Comparison of ENCODE assay signal across 20 cellular contexts in genomic region chr10:43958964-43959363, GRCh38.
DNase-seq lines count a peak whose midpoint lies in the region; ATAC-seq, FAIRE-seq and TF ChIP-seq lines count a peak whose summit lies in the region.
"Had no signal": no experiment of that assay in that cellular context is flagged by ENCODE, and none has a peak within 500 bp of the region (broad histone marks: within the 10 kb centered on the region; RNA-seq: fewer than 3 reads in every experiment).

No MANE protein-coding gene starts in this region.

- 92% methylated on average over 6 of the region's 6 CpGs; no CpG with 5 or more reads in 1 of the 2 experiments for WGBS in H1 (ENCODE audit: extremely low coverage in 1 of 2, insufficient coverage in 1 of 2, insufficient read length in 1 of 2, insufficient replicate concordance in 2 of 2, low coverage in 1 of 2, low lambda C conversion rate in 2 of 2, missing lambda C conversion rate in 1 of 2), 2 experiments

- H2AK5ac ChIP-seq in H1 (ENCODE audit: low read depth, low read length), result no peak overlapping the region

- no peak overlapping the region for H3K18ac ChIP-seq in H1 (ENCODE audit: extremely low read depth, low read length)

- H4K20me1 ChIP-seq in H1 (replicated peaks in 1 of 2; ENCODE audit: control insufficient read depth in 1 of 2, insufficient read depth in 2 of 2, low read length in 2 of 2), result no peaks in the 10 kb centered on the region

- no peak overlapping the region for H3K56ac ChIP-seq in H1 (replicated peaks; ENCODE audit: insufficient read length, low read depth, low read length)

- no peak overlapping the region for H3K27ac ChIP-seq in H1 (ENCODE audit: low read depth, low read length)

- no peaks in the 10 kb centered on the region for H3K9me3 ChIP-seq in H1 (ENCODE audit: insufficient read depth in 2 of 2, low read depth in 1 of 2, low read length in 1 of 2)

- no peaks in the 10 kb centered on the region for H3K79me2 ChIP-seq in H1 (ENCODE audit: control insufficient read depth in 1 of 2, insufficient read depth in 2 of 2, low read length in 2 of 2)

- TF ChIP-seq RAD21 in H1 (IDR thresholded peaks at IDR 0.05 in 1 of 2, conservative IDR thresholded peaks at IDR 0.05 in 1 of 2; ENCODE audit: low read depth in 2 of 2, low read length in 2 of 2), result no peak

- no peak overlapping the region for H4K5ac ChIP-seq in H1 (ENCODE audit: insufficient read length, low read depth, low read length)

- POLR2A ChIA-PET in H1 (lab: Charles Lee; ENCODE audit: partially characterized antibody), result no interaction called here

- H3K4me2 ChIP-seq in H1 (ENCODE audit: insufficient read depth in 1 of 2, low read depth in 2 of 2, low read length in 2 of 2), result no peak overlapping the region

- no peaks in the 10 kb centered on the region for H3K27me3 ChIP-seq in H1 (replicated peaks in 1 of 4; ENCODE audit: control insufficient read depth in 3 of 4, extremely low read depth in 1 of 4, insufficient read depth in 3 of 4, low read length in 3 of 4)

- no peaks in the 10 kb centered on the region for H3K36me3 Mint-ChIP-seq in activated T-helper 2 cell treated with anti-CD3 and anti-CD28 coated beads, Interferon-gamma antibody, Interleukin-2, Interleukin-4, amounts not matched to agents 10 μg/mL and 5 μg/mL and 100 μg/mL, durations not matched to agents 14 hours and 24 hours and 36 hours (ENCODE audit: low read depth)
- H3K36me3 Mint-ChIP-seq: CD14-positive monocyte had no signal

- no peak overlapping the region for H3K4me3 Mint-ChIP-seq in activated T-helper 2 cell treated with anti-CD3 and anti-CD28 coated beads, Interferon-gamma antibody, Interleukin-2, Interleukin-4, amounts not matched to agents 10 μg/mL and 5 μg/mL and 100 μg/mL, durations not matched to agents 14 hours and 24 hours and 36 hours (ENCODE audit: low read depth)
- H3K4me3 Mint-ChIP-seq: CD14-positive monocyte, HFFc6 had no signal

- no peak overlapping the region for H3K14ac ChIP-seq in H1 (ENCODE audit: insufficient read length)

- H2BK20ac ChIP-seq in H1 (ENCODE audit: low read length), result no peak overlapping the region

- no peak for TF ChIP-seq CTCF in H1 (IDR thresholded peaks at IDR 0.05; ENCODE audit: control extremely low read depth in 1 of 3, insufficient read depth in 1 of 3, low read depth in 1 of 3, low read length in 3 of 3)

- FAIRE-seq in H1 (lab: Jason Lieb, UNC), result no peak
- FAIRE-seq: K562, RCC 7860 had no signal

- H4K91ac ChIP-seq in H1 (replicated peaks; ENCODE audit: insufficient read length, low read length), result peak overlapping the region; percentile 26

- no peak overlapping the region for H2BK5ac ChIP-seq in H1 (ENCODE audit: low read depth, low read length)

- no peaks in the 10 kb centered on the region for H3K23me2 ChIP-seq in H1 (ENCODE audit: low read depth, low read length)

- no peak overlapping the region for H3K4ac ChIP-seq in H1 (replicated peaks; ENCODE audit: insufficient read length, low read depth, low read length)

- H3K4me3 ChIP-seq in H1 (ENCODE audit: extremely low read depth in 1 of 4, insufficient read depth in 2 of 4, low read depth in 3 of 4, low read length in 4 of 4), result no peak overlapping the region
- H3K4me3 ChIP-seq: K562 had no signal

- intact Hi-C loops in activated T-helper 2 cell treated with anti-CD3 and anti-CD28 coated beads, Interferon-gamma antibody, Interleukin-2, Interleukin-4, amounts not matched to agents 10 μg/mL and 5 μg/mL and 100 μg/mL, durations not matched to agents 14 hours and 24 hours and 36 hours (cut with micrococcal nuclease), result no loop called here

- no peak for ATAC-seq in GM19395 (IDR thresholded peaks at IDR 0.05; ENCODE audit: unreplicated experiment)
- ATAC-seq: K562, Right ventricle myocardium inferior had no signal

- H2BK12ac ChIP-seq in H1 (ENCODE audit: low read depth, low read length), result no peak overlapping the region

- CTCF ChIA-PET in H1 (lab: Charles Lee; ENCODE audit: partially characterized antibody), result no interaction called here

- H3K9me3 Mint-ChIP-seq in activated T-helper 2 cell treated with anti-CD3 and anti-CD28 coated beads, Interferon-gamma antibody, Interleukin-2, Interleukin-4, amounts not matched to agents 10 μg/mL and 5 μg/mL and 100 μg/mL, durations not matched to agents 14 hours and 24 hours and 36 hours, result no peaks in the 10 kb centered on the region
- H3K9me3 Mint-ChIP-seq: HFFc6 had no signal

- H3K23ac ChIP-seq in H1 (ENCODE audit: insufficient read length), result no peak overlapping the region

- H2BK120ac ChIP-seq in H1 (replicated peaks; ENCODE audit: low read depth, low read length), result no peak overlapping the region

- TF ChIP-seq EP300 in H1 (IDR thresholded peaks at IDR 0.05; ENCODE audit: borderline replicate concordance in 1 of 2, low read depth in 2 of 2, low read length in 2 of 2), result no peak

- H4K8ac ChIP-seq in H1 (ENCODE audit: extremely low read depth, insufficient read depth, low read length), result no peak overlapping the region

- peak; percentile 4 for DNase-seq in activated T-helper 2 cell treated with anti-CD3 and anti-CD28 coated beads, Interferon-gamma antibody, Interleukin-2, Interleukin-4, amounts not matched to agents 10 μg/mL and 5 μg/mL and 100 μg/mL, durations not matched to agents 14 hours and 24 hours and 36 hours (ENCODE audit: low spot score)
- no peak for DNase-seq in H1 (ENCODE audit: low read depth in 1 of 2, low spot score in 2 of 2)
- peak; percentile 78 for DNase-seq in mesenteric fat pad (ENCODE audit: low spot score)
- DNase-seq in ureter (ENCODE audit: low spot score), result peak; percentile 35
- no peak for DNase-seq in NOMO-1 (lab: John Stamatoyannopoulos, UW; ENCODE audit: unreplicated experiment in 2 of 2)
- DNase-seq in putamen (ENCODE audit: low spot score), result no peak
- DNase-seq: DND-41; H7; HFFc6; NCI-H1105; NCI-H1694; NCI-H2081 treated with DMSO at 0.1 percent for 48 hours; NCI-H510A; NCI-H748 treated with DMSO at 0.1 percent for 48 hours; NK-92 treated with Interleukin-12 subunit alpha and Interleukin-12 subunit beta, amount 100 ng/mL, for 24 hours had no signal

- no peaks in the 10 kb centered on the region; a peak in 1 of 7 replicates for H3K4me1 ChIP-seq in H1 (replicated peaks in 1 of 4; ENCODE audit: control insufficient read depth in 3 of 4, insufficient read depth in 4 of 4, low read length in 3 of 4)

- no peaks in the 10 kb centered on the region for H3K27me3 Mint-ChIP-seq in activated T-helper 2 cell treated with anti-CD3 and anti-CD28 coated beads, Interferon-gamma antibody, Interleukin-2, Interleukin-4, amounts not matched to agents 10 μg/mL and 5 μg/mL and 100 μg/mL, durations not matched to agents 14 hours and 24 hours and 36 hours (ENCODE audit: low read depth)

- H3K27ac Mint-ChIP-seq in activated T-helper 2 cell treated with anti-CD3 and anti-CD28 coated beads, Interferon-gamma antibody, Interleukin-2, Interleukin-4, amounts not matched to agents 10 μg/mL and 5 μg/mL and 100 μg/mL, durations not matched to agents 14 hours and 24 hours and 36 hours, result no peak overlapping the region
- H3K27ac Mint-ChIP-seq: CD14-positive monocyte, HFFc6 had no signal

- H2BK15ac ChIP-seq in H1 (ENCODE audit: low read length), result no peak overlapping the region

- H3K36me3 ChIP-seq in H1 (ENCODE audit: control insufficient read depth in 2 of 4, insufficient read depth in 4 of 4, low read length in 3 of 4), result no peaks in the 10 kb centered on the region

- H3K79me1 ChIP-seq in H1 (ENCODE audit: low read depth, low read length), result no peaks in the 10 kb centered on the region

- H2AFZ ChIP-seq in H1 (ENCODE audit: low read length), result no peak overlapping the region

- H3K9ac ChIP-seq in H1 (replicated peaks in 1 of 4; ENCODE audit: extremely low read depth in 1 of 4, low read depth in 3 of 4, low read length in 3 of 4), result no peak overlapping the region

- no peaks in the 10 kb centered on the region for H3K4me1 Mint-ChIP-seq in activated T-helper 2 cell treated with anti-CD3 and anti-CD28 coated beads, Interferon-gamma antibody, Interleukin-2, Interleukin-4, amounts not matched to agents 10 μg/mL and 5 μg/mL and 100 μg/mL, durations not matched to agents 14 hours and 24 hours and 36 hours (ENCODE audit: low read depth)
- H3K4me1 Mint-ChIP-seq: CD14-positive monocyte had no signal

- TF ChIP-seq POLR2A in H1 (IDR thresholded peaks at IDR 0.05; ENCODE audit: control extremely low read depth in 1 of 2, low read depth in 2 of 2, low read length in 2 of 2), result no peak

TF ChIP-seq in H1, 55 proteins besides CTCF, POLR2A, EP300 and RAD21:
- no peak for TF ChIP-seq PHF8 (conservative IDR thresholded peaks at IDR 0.05; ENCODE audit: low read depth, low read length)
- no peak for TF ChIP-seq ASH2L (IDR thresholded peaks at IDR 0.05; ENCODE audit: low read length)
- TF ChIP-seq SP1 (IDR thresholded peaks at IDR 0.05; ENCODE audit: low read depth, low read length), result no peak
- TF ChIP-seq MAFK (IDR thresholded peaks at IDR 0.05; ENCODE audit: low read depth, low read length), result no peak
- TF ChIP-seq SIRT6 (IDR thresholded peaks at IDR 0.05; ENCODE audit: low read length), result no peak
- no peak for TF ChIP-seq NANOG (IDR thresholded peaks at IDR 0.05; ENCODE audit: insufficient read depth, low read depth, low read length, poor library complexity, severe bottlenecking)
- no peak for TF ChIP-seq TCF12 (IDR thresholded peaks at IDR 0.05; ENCODE audit: low read depth, low read length)

Comparison
In these comparisons a context has a peak if more than half of its experiments do, and no peak if none do; other contexts are left out.
1. DNase-seq: peak in activated T-helper 2 cell treated with anti-CD3 and anti-CD28 coated beads, Interferon-gamma antibody, Interleukin-2, Interleukin-4, amounts not matched to agents 10 μg/mL and 5 μg/mL and 100 μg/mL, durations not matched to agents 14 hours and 24 hours and 36 hours (single experiment), mesenteric fat pad (single experiment) and ureter (single experiment); none in H1 (0 of 2), NOMO-1 (0 of 2) and putamen (single experiment).